23 cellular contexts compared by ENCODE assay signal in the genomic region with DNA sequence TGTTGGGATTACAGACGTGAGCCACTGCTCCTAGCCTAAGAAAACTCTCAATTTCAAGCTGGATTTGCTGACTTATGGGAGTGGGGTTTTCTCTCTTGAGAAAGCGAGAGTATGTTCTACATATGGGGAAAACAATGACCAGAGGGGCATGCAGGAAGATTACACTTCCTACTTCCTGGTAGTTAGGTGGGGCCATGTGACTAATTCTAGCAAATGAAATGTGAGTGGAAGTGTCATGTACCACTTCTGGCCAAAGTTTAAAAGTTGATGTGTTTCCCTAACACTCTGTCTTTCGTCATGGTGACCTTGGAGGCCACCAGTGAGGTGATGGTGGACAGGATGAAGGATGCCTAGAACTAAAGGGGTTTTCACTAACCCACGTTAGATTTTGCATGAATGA. TPM values are rescaled to one million over a fixed set of nuclear protein-coding genes. Genes with fewer than 3 reads are reported as not detected.
"Had no signal": no experiment of that assay in that cellular context is flagged by ENCODE, and none has a peak within 500 bp of the region (broad histone marks: within the 10 kb centered on the region; RNA-seq: fewer than 3 reads in every experiment).

No MANE protein-coding gene starts in this region.

- H3K4me1 Mint-ChIP-seq: nephron progenitor cell had no signal

- H3K4me1 ChIP-seq: esophagus muscularis mucosa, gastrocnemius medialis, psoas muscle, stomach, transverse colon had no signal

- H3K4me3 ChIP-seq: esophagus muscularis mucosa, gastrocnemius medialis, psoas muscle, stomach, thoracic aorta, transverse colon had no signal

- DNase-seq: effector memory CD8-positive, alpha-beta T cell; gastrocnemius medialis; glutamatergic neuron; islet precursor cell; mammary epithelial cell; naive thymus-derived CD4-positive, alpha-beta T cell; nephron progenitor cell; psoas muscle; retina; stimulated activated CD4-positive, alpha-beta T cell treated with anti-CD3 and anti-CD28 coated beads, Interleukin-2, amount 100 ng/mL, for 24 hours; stimulated activated CD4-positive, alpha-beta T cell treated with anti-CD3 and anti-CD28 coated beads, Interleukin-4, amount 100 ng/mL, for 4 hours; stimulated activated naive CD4-positive, alpha-beta T cell; stomach; substantia nigra; transverse colon had no signal

- H3K27me3 ChIP-seq: transverse colon had no signal

- H3K27ac ChIP-seq: epithelial cell of prostate, esophagus muscularis mucosa, gastrocnemius medialis, neutrophil, psoas muscle, stomach, thoracic aorta, transverse colon had no signal

- H3K9me3 ChIP-seq: gastrocnemius medialis, neutrophil had no signal

- ATAC-seq: effector memory CD8-positive, alpha-beta T cell; gastrocnemius medialis; left lobe of liver; naive thymus-derived CD4-positive, alpha-beta T cell; psoas muscle; sciatic nerve had no signal

- H3K4me3 Mint-ChIP-seq: dendritic cell treated with granulocyte-macrophage colony-stimulating factor and Interleukin-4, amounts not matched to agents 40 ng/mL and 50 ng/mL, for 4 days; effector memory CD8-positive, alpha-beta T cell; naive thymus-derived CD4-positive, alpha-beta T cell; nephron progenitor cell had no signal

- H3K27ac Mint-ChIP-seq: dendritic cell treated with granulocyte-macrophage colony-stimulating factor and Interleukin-4, amounts not matched to agents 40 ng/mL and 50 ng/mL, for 4 days; effector memory CD8-positive, alpha-beta T cell; naive thymus-derived CD4-positive, alpha-beta T cell; nephron progenitor cell had no signal

- H3K36me3 ChIP-seq: esophagus muscularis mucosa, gastrocnemius medialis, neutrophil, stomach, thoracic aorta, transverse colon had no signal

RNA-seq across cellular contexts. Expression of gene PARVG, which starts 50.5 kb away (rescaled TPM):
- total RNA-seq: fibroblast of villous mesenchyme, mammary epithelial cell had no signal
- polyA plus RNA-seq: mammary epithelial cell had no signal
